ENCODE assay signal across 21 cellular contexts in genomic region chrX:96004386-96004785, GRCh38.
A peak's percentile ranks its signal among the peaks of the same experiment; 100 is the strongest.
DNase-seq lines count a peak whose midpoint lies in the region; ATAC-seq and TF ChIP-seq lines count a peak whose summit lies in the region.
"Had no signal": no experiment of that assay in that cellular context is flagged by ENCODE, and none has a peak within 500 bp of the region (broad histone marks: within the 10 kb centered on the region; RNA-seq: fewer than 3 reads in every experiment).

No MANE protein-coding gene starts in this region.

- TF ChIP-seq EP300 in upper lobe of left lung (IDR thresholded peaks at IDR 0.05): no peak

- no peak for TF ChIP-seq POLR2A in upper lobe of left lung (IDR thresholded peaks at IDR 0.05)

- H3K36me3 ChIP-seq in upper lobe of left lung: no peaks in the 10 kb centered on the region
- H3K36me3 ChIP-seq: BLaER1, heart right ventricle, ovary, thyroid gland had no signal

- TF ChIP-seq CTCF in astrocyte of the spinal cord (IDR thresholded peaks at IDR 0.05; ENCODE audit: low read depth, low read length) (no peak), fibroblast of the aortic adventitia (IDR thresholded peaks at IDR 0.05; ENCODE audit: insufficient read depth, low read length) (no peak), omental fat pad (IDR thresholded peaks at IDR 0.05) (no peak), upper lobe of left lung (IDR thresholded peaks at IDR 0.05) (no peak)

- no peaks in the 10 kb centered on the region for H3K4me1 ChIP-seq in upper lobe of left lung
- H3K4me1 ChIP-seq: BLaER1, heart right ventricle, thyroid gland had no signal

- in situ Hi-C loops in astrocyte of the spinal cord (cut with HindIII; ENCODE audit: low sequenced_read_pairs): no loop called here

- no peak overlapping the region for H3K27ac ChIP-seq in upper lobe of left lung
- H3K27ac ChIP-seq: BLaER1, heart right ventricle, ovary, skin epidermis, thyroid gland had no signal

- no peak overlapping the region for H3K4me3 ChIP-seq in astrocyte of the spinal cord (ENCODE audit: low read depth, low read length)
- H3K4me3 ChIP-seq in fibroblast of the aortic adventitia (ENCODE audit: low read depth, low read length): no peak overlapping the region
- no peak overlapping the region for H3K4me3 ChIP-seq in upper lobe of left lung
- H3K4me3 ChIP-seq: BLaER1, heart right ventricle, ovary, skin epidermis, thyroid gland had no signal

- ATAC-seq in omental fat pad (ENCODE audit: low FRiP score) (no peak), HG02885 (IDR thresholded peaks at IDR 0.05; ENCODE audit: poor library complexity, unreplicated experiment) (no peak), upper lobe of left lung (ENCODE audit: low FRiP score in 2 of 2) (no peak)
- ATAC-seq: heart right ventricle, left colon had no signal

- no peaks in the 10 kb centered on the region for H3K27me3 ChIP-seq in upper lobe of left lung
- H3K27me3 ChIP-seq: heart right ventricle, ovary, thyroid gland had no signal

- WGBS in upper lobe of left lung, 2 donors: 60 to 87% methylated on average over 2 of the region's 2 CpGs

- H3K9me3 ChIP-seq in upper lobe of left lung: no peaks in the 10 kb centered on the region
- H3K9me3 ChIP-seq: ovary, thyroid gland had no signal

- DNase-seq in HPDE6-E6E7 (ENCODE audit: extremely low spot score) (peak; percentile 4), astrocyte of the spinal cord (ENCODE audit: low read depth, low spot score) (peak; percentile 71), fibroblast of the aortic adventitia (ENCODE audit: low read depth) (peak; percentile 58), pulmonary artery endothelial cell (ENCODE audit: low read depth, low spot score) (peak; percentile 11), omental fat pad (ENCODE audit: low spot score) (no peak), upper lobe of left lung (no peak)
- DNase-seq in activated T-cell treated with anti-CD3 and anti-CD28 coated beads, Interleukin-2, amount 50 U/mL, for 48 hours: no peak
- DNase-seq: activated CD4-positive, alpha-beta T cell treated with anti-CD3 and anti-CD28 coated beads, Interleukin-2, amount 50 U/mL, for 4 hours; activated naive CD8-positive, alpha-beta T cell treated with anti-CD3 and anti-CD28 coated beads for 36 hours; activated T-cell treated with anti-CD3 and anti-CD28 coated beads, Interleukin-2, amount 50 U/mL, for 24 hours; cerebellar nuclear complex; heart right ventricle; left colon; MM.1S; NCI-H187 treated with DMSO at 0.1 percent for 48 hours; NCI-H510A treated with DMSO at 0.1 percent for 48 hours; ovary; thyroid gland had no signal

Comparison
In these comparisons a context has a peak if more than half of its experiments do, and no peak if none do; other contexts are left out.
1. DNase-seq: peak in HPDE6-E6E7 (single experiment), astrocyte of the spinal cord (single experiment), fibroblast of the aortic adventitia (single experiment) and pulmonary artery endothelial cell (single experiment); none in omental fat pad (single experiment), activated T-cell treated with anti-CD3 and anti-CD28 coated beads, Interleukin-2, amount 50 U/mL, for 48 hours (0 of 2) and upper lobe of left lung (0 of 2).